Comparison of ENCODE assay signal across 1 cellular context in genomic region chr11:65651339-65651588, GRCh38.
TF ChIP-seq lines count a peak whose summit lies in the region.

No MANE protein-coding gene starts in this region.

TF ChIP-seq in HCT116, 20 proteins besides CTCF, POLR2A, EP300 and RAD21:
- TF ChIP-seq CEBPB (IDR thresholded peaks at IDR 0.05; ENCODE audit: low read depth) (no peak), ZBTB33 (IDR thresholded peaks at IDR 0.05; ENCODE audit: extremely low read depth, insufficient replicate concordance, low read length) (no peak), EZH2 (IDR thresholded peaks at IDR 0.05) (no peak), REST (IDR thresholded peaks at IDR 0.05; ENCODE audit: low read depth) (no peak), EGR1 (IDR thresholded peaks at IDR 0.05; ENCODE audit: low read depth) (no peak), POLR2AphosphoS5 (IDR thresholded peaks at IDR 0.05; ENCODE audit: low read depth, low read length) (no peak), JUND (IDR thresholded peaks at IDR 0.05) (no peak), SP1 (IDR thresholded peaks at IDR 0.05; ENCODE audit: low read depth) (no peak), ZFX (IDR thresholded peaks at IDR 0.05) (no peak), ELF1 (IDR thresholded peaks at IDR 0.05; ENCODE audit: borderline replicate concordance, low read depth) (no peak), ATF3 (IDR thresholded peaks at IDR 0.05) (no peak), ZNF274 (IDR thresholded peaks at IDR 0.05; ENCODE audit: low read depth, low read length) (no peak), MAX (IDR thresholded peaks at IDR 0.05) (no peak), TCF7L2 (IDR thresholded peaks at IDR 0.05; ENCODE audit: borderline replicate concordance, extremely low read depth, insufficient read depth, insufficient read length) (no peak), FOSL1 (IDR thresholded peaks at IDR 0.05; ENCODE audit: low read depth) (no peak), SIN3A (IDR thresholded peaks at IDR 0.05; ENCODE audit: low read depth) (no peak), SRF (IDR thresholded peaks at IDR 0.05; ENCODE audit: low read depth) (no peak)
